Comparison of ENCODE assay signal across 1 cellular context in genomic region chr3:51384145-51384729, GRCh38.
TF ChIP-seq lines count a peak whose summit lies in the region.

No MANE protein-coding gene starts in this region.

TF ChIP-seq in K562, 482 proteins besides CTCF, POLR2A, EP300 and RAD21:
- TF ChIP-seq HINFP (tag; conservative IDR thresholded peaks at IDR 0.05; ENCODE audit: low read depth) (no peak), FOXA3 (CRISPR knock-in tag; conservative IDR thresholded peaks at IDR 0.05 in 1 of 2, IDR thresholded peaks at IDR 0.05 in 1 of 2) (0 out of 4 replicates have a peak, but pooled peaks of 1 of the 2 experiments have one; percentile 55), HDAC8 (tag; IDR thresholded peaks at IDR 0.05) (no peak)
- TF ChIP-seq, protein P1, sequence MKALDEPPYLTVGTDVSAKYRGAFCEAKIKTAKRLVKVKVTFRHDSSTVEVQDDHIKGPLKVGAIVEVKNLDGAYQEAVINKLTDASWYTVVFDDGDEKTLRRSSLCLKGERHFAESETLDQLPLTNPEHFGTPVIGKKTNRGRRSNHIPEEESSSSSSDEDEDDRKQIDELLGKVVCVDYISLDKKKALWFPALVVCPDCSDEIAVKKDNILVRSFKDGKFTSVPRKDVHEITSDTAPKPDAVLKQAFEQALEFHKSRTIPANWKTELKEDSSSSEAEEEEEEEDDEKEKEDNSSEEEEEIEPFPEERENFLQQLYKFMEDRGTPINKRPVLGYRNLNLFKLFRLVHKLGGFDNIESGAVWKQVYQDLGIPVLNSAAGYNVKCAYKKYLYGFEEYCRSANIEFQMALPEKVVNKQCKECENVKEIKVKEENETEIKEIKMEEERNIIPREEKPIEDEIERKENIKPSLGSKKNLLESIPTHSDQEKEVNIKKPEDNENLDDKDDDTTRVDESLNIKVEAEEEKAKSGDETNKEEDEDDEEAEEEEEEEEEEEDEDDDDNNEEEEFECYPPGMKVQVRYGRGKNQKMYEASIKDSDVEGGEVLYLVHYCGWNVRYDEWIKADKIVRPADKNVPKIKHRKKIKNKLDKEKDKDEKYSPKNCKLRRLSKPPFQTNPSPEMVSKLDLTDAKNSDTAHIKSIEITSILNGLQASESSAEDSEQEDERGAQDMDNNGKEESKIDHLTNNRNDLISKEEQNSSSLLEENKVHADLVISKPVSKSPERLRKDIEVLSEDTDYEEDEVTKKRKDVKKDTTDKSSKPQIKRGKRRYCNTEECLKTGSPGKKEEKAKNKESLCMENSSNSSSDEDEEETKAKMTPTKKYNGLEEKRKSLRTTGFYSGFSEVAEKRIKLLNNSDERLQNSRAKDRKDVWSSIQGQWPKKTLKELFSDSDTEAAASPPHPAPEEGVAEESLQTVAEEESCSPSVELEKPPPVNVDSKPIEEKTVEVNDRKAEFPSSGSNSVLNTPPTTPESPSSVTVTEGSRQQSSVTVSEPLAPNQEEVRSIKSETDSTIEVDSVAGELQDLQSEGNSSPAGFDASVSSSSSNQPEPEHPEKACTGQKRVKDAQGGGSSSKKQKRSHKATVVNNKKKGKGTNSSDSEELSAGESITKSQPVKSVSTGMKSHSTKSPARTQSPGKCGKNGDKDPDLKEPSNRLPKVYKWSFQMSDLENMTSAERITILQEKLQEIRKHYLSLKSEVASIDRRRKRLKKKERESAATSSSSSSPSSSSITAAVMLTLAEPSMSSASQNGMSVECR (CRISPR knock-in tag; IDR thresholded peaks at IDR 0.05): peak; percentile 58
TF ChIP-seq in K562: peak in this region for 2.
